33 cellular contexts compared by ENCODE assay signal in genomic region chrX:136156560-136157117, GRCh38. TPM values are rescaled to one million over a fixed set of nuclear protein-coding genes. Genes with fewer than 3 reads are reported as not detected.
DNase-seq lines count a peak whose midpoint lies in the region; ATAC-seq, FAIRE-seq and TF ChIP-seq lines count a peak whose summit lies in the region.
"Had no signal": no experiment of that assay in that cellular context is flagged by ENCODE, and none has a peak within 500 bp of the region (broad histone marks: within the 10 kb centered on the region; RNA-seq: fewer than 3 reads in every experiment).

No MANE protein-coding gene starts in this region.

- intact Hi-C loops in tibial artery (cut with DNase I; ENCODE audit: low total_unique reads), result no loop called here

- H3K9me2 ChIP-seq in MM.1S (replicated peaks; ENCODE audit: insufficient read depth, low read length), result no peaks in the 10 kb centered on the region

- H3K4me2 ChIP-seq in MM.1S (ENCODE audit: low read depth, low read length), result peak overlapping the region; percentile 80

- no peak overlapping the region for H3K4me3 Mint-ChIP-seq in activated CD8-positive, alpha-beta T cell treated with anti-CD3 and anti-CD28 coated beads, Interleukin-2, amount 10 ng/mL, durations not matched to agents 7 days and 5 days

- H3K27ac Mint-ChIP-seq in activated CD8-positive, alpha-beta T cell treated with anti-CD3 and anti-CD28 coated beads, Interleukin-2, amount 10 ng/mL, durations not matched to agents 7 days and 5 days, result no peak overlapping the region

- H3K4me1 Mint-ChIP-seq in activated CD8-positive, alpha-beta T cell treated with anti-CD3 and anti-CD28 coated beads, Interleukin-2, amount 10 ng/mL, durations not matched to agents 7 days and 5 days (ENCODE audit: low read depth), result peaks cover 17% of the 10 kb centered on the region

- H3K36me3 ChIP-seq in MM.1S (replicated peaks; ENCODE audit: insufficient read depth, low read length) (no peaks in the 10 kb centered on the region), muscle layer of duodenum (ENCODE audit: control insufficient read depth in 1 of 2, insufficient read depth in 2 of 2, low read length in 2 of 2) (no peaks in the 10 kb centered on the region), tibial artery (no peaks in the 10 kb centered on the region)
- H3K36me3 ChIP-seq: adrenal gland, colonic mucosa had no signal

- H3K4me1 ChIP-seq in MM.1S (ENCODE audit: low read length) (peaks cover 58% of the 10 kb centered on the region), muscle layer of duodenum (ENCODE audit: control insufficient read depth in 1 of 2, insufficient read depth in 2 of 2, low read length in 2 of 2) (peaks cover 0 to 18% of the 10 kb centered on the region in 2 donors), tibial artery (peaks cover 0 to 89% (median 6%) of the 10 kb centered on the region in 4 donors)
- H3K4me1 ChIP-seq: adrenal gland, Caco-2, colonic mucosa had no signal

- H3K36me3 Mint-ChIP-seq in activated CD8-positive, alpha-beta T cell treated with anti-CD3 and anti-CD28 coated beads, Interleukin-2, amount 10 ng/mL, durations not matched to agents 7 days and 5 days (ENCODE audit: low read depth), result no peaks in the 10 kb centered on the region
- H3K36me3 Mint-ChIP-seq: naive B cell had no signal

- no peak overlapping the region for H2AFZ ChIP-seq in MM.1S (ENCODE audit: low read length)

- no peaks in the 10 kb centered on the region for H3K9me3 ChIP-seq in MM.1S (replicated peaks; ENCODE audit: insufficient read depth, low read length)
- H3K9me3 ChIP-seq in muscle layer of duodenum (ENCODE audit: control insufficient read depth in 1 of 2, low read length in 2 of 2), result no peaks in the 10 kb centered on the region
- H3K9me3 ChIP-seq in tibial artery, result no peaks in the 10 kb centered on the region
- H3K9me3 ChIP-seq: adrenal gland, Caco-2, colonic mucosa had no signal

- no peaks in the 10 kb centered on the region for H3K9me3 Mint-ChIP-seq in activated CD8-positive, alpha-beta T cell treated with anti-CD3 and anti-CD28 coated beads, Interleukin-2, amount 10 ng/mL, durations not matched to agents 7 days and 5 days (ENCODE audit: insufficient read depth)
- H3K9me3 Mint-ChIP-seq: naive B cell had no signal

- no peak for TF ChIP-seq CTCF in MM.1S (IDR thresholded peaks at IDR 0.05; ENCODE audit: low read length)
- TF ChIP-seq CTCF in tibial artery (IDR thresholded peaks at IDR 0.05), result no peak

- ATAC-seq in activated CD8-positive, alpha-beta T cell treated with anti-CD3 and anti-CD28 coated beads, Interleukin-2, amount 10 ng/mL, durations not matched to agents 7 days and 5 days, result no peak
- ATAC-seq in HG03469 (IDR thresholded peaks at IDR 0.05; ENCODE audit: unreplicated experiment), result no peak
- ATAC-seq in GM19397 (IDR thresholded peaks at IDR 0.05; ENCODE audit: unreplicated experiment), result no peak
- no peak for ATAC-seq in GM21447 (IDR thresholded peaks at IDR 0.05; ENCODE audit: unreplicated experiment)
- ATAC-seq: left cardiac atrium, SK-N-SH treated with all-trans-retinoic acid at 6 μM for 48 hours had no signal

- H4K20me1 ChIP-seq in MM.1S (ENCODE audit: insufficient read depth, low read length), result no peaks in the 10 kb centered on the region

- POLR2A ChIA-PET in activated CD8-positive, alpha-beta T cell treated with anti-CD3 and anti-CD28 coated beads, Interleukin-2, amount 10 ng/mL, durations not matched to agents 7 days and 5 days (lab: Charles Lee), result no interaction called here

- peaks cover 20% of the 10 kb centered on the region for H3F3A ChIP-seq in MM.1S (ENCODE audit: insufficient read depth, low read length)

- H3K79me2 ChIP-seq in MM.1S (ENCODE audit: low read length), result peaks cover 93% of the 10 kb centered on the region

- FAIRE-seq in colon (lab: Jason Lieb, UNC), result peak; percentile 91
- FAIRE-seq: G401.6, small intestine had no signal

- peak overlapping the region; percentile 86 for H3K27ac ChIP-seq in MM.1S (ENCODE audit: low read length)
- peak overlapping the region; percentile 69 for H3K27ac ChIP-seq in muscle layer of duodenum (ENCODE audit: low read length)
- peak overlapping the region; percentile 69 to 98 for H3K27ac ChIP-seq in tibial artery
- H3K27ac ChIP-seq: adrenal gland, C4-2B, colonic mucosa, HL-60 had no signal

- peak overlapping the region; percentile 31; the same call in 1 of the 2 replicates for H3K4me3 ChIP-seq in MM.1S (ENCODE audit: low read length)
- no peak overlapping the region for H3K4me3 ChIP-seq in muscle layer of duodenum (ENCODE audit: low read depth in 1 of 2, low read length in 2 of 2)
- H3K4me3 ChIP-seq in tibial artery, result peak overlapping the region in 1 of 2 donors; percentile 22
- H3K4me3 ChIP-seq: adrenal gland, colonic mucosa had no signal

- H3K27me3 ChIP-seq in MM.1S (replicated peaks; ENCODE audit: insufficient read depth, low read length), result no peaks in the 10 kb centered on the region
- no peaks in the 10 kb centered on the region for H3K27me3 ChIP-seq in muscle layer of duodenum (ENCODE audit: low read depth, low read length)
- H3K27me3 ChIP-seq in tibial artery, result no peaks in the 10 kb centered on the region
- H3K27me3 ChIP-seq: colonic mucosa had no signal

- CTCF ChIA-PET in activated CD8-positive, alpha-beta T cell treated with anti-CD3 and anti-CD28 coated beads, Interleukin-2, amount 10 ng/mL, durations not matched to agents 7 days and 5 days (lab: Charles Lee), result interaction anchor here (3.7 kb wide), 1 partner anchor 128 kb away, joined by 15 read pairs; no protein-coding TSS in a partner anchor

- peak overlapping the region; percentile 62 for H3K9ac ChIP-seq in MM.1S (ENCODE audit: low read length)

- peak; percentile 48 for DNase-seq in MM.1S
- DNase-seq in tibial artery, result no peak
- no peak for DNase-seq in activated CD8-positive, alpha-beta T cell treated with anti-CD3 and anti-CD28 coated beads, Interleukin-2, amount 10 ng/mL, durations not matched to agents 7 days and 5 days
- DNase-seq: activated CD4-positive, alpha-beta T cell treated with anti-CD3 and anti-CD28 coated beads for 4 hours; activated naive CD4-positive, alpha-beta T cell; activated T-cell treated with anti-CD3 and anti-CD28 coated beads, Interleukin-2, amount 50 U/mL, for 1 hour; adrenal gland; Caco-2; colonic mucosa; effector memory CD4-positive, alpha-beta T cell; foreskin melanocyte; HCEC 1CT; left cardiac atrium; mesendoderm; NCI-H1436 treated with DMSO at 0.1 percent for 48 hours; NCI-H2107; NCI-H446; NCI-H774; nucleus accumbens; retina; small intestine; stimulated activated CD8-positive, alpha-beta memory T cell treated with anti-CD3 and anti-CD28 coated beads, Interleukin-4, amount 100 ng/mL, for 48 hours; T-helper 2 cell had no signal

- H3K27me3 Mint-ChIP-seq in activated CD8-positive, alpha-beta T cell treated with anti-CD3 and anti-CD28 coated beads, Interleukin-2, amount 10 ng/mL, durations not matched to agents 7 days and 5 days (ENCODE audit: low read depth), result no peaks in the 10 kb centered on the region

RNA-seq across cellular contexts. Expression of gene FHL1, which starts 9.3 kb away (rescaled TPM):
- total RNA-seq in activated CD8-positive, alpha-beta T cell treated with anti-CD3 and anti-CD28 coated beads, Interleukin-2, amount 10 ng/mL, durations not matched to agents 7 days and 5 days, result 10 to 100 TPM; 12.6 to 14.4 TPM
